12 cellular contexts compared by ENCODE assay signal in genomic region chr2:132270981-132271546, GRCh38.
"Had no signal": no experiment of that assay in that cellular context is flagged by ENCODE, and none has a peak within 500 bp of the region (broad histone marks: within the 10 kb centered on the region; RNA-seq: fewer than 3 reads in every experiment).

No MANE protein-coding gene starts in this region.

- H3K9me3 ChIP-seq: sigmoid colon had no signal

- DNase-seq: activated naive CD8-positive, alpha-beta T cell treated with anti-CD3 and anti-CD28 coated beads, Interleukin-2, amount 10 ng/mL, durations not matched to agents 7 days and 5 days; brain microvascular endothelial cell; cortex of kidney; effector CD4-positive, alpha-beta T cell; foreskin keratinocyte; glutamatergic neuron; kidney glomerular epithelial cell; left ventricle myocardium superior; occipital lobe; sigmoid colon; stimulated activated CD4-positive, alpha-beta T cell treated with anti-CD3 and anti-CD28 coated beads, Interleukin-1b, Interleukin-23, amount 100 ng/mL, for 48 hours; stimulated activated naive CD8-positive, alpha-beta T cell treated with anti-CD3 and anti-CD28 coated beads, Interleukin-15, amount 100 ng/mL, for 72 hours had no signal

- ATAC-seq: foreskin keratinocyte; left ventricle myocardium superior; stimulated activated naive CD8-positive, alpha-beta T cell treated with anti-CD3 and anti-CD28 coated beads, Interleukin-15, amount 100 ng/mL, for 72 hours had no signal

- H3K4me3 ChIP-seq: sigmoid colon had no signal

- H3K27me3 ChIP-seq: brain microvascular endothelial cell had no signal

- H3K36me3 ChIP-seq: brain microvascular endothelial cell, sigmoid colon had no signal

- H3K27ac ChIP-seq: brain microvascular endothelial cell, foreskin keratinocyte, sigmoid colon had no signal
